Comparison of ENCODE assay signal across 1 cellular context in the genomic region with DNA sequence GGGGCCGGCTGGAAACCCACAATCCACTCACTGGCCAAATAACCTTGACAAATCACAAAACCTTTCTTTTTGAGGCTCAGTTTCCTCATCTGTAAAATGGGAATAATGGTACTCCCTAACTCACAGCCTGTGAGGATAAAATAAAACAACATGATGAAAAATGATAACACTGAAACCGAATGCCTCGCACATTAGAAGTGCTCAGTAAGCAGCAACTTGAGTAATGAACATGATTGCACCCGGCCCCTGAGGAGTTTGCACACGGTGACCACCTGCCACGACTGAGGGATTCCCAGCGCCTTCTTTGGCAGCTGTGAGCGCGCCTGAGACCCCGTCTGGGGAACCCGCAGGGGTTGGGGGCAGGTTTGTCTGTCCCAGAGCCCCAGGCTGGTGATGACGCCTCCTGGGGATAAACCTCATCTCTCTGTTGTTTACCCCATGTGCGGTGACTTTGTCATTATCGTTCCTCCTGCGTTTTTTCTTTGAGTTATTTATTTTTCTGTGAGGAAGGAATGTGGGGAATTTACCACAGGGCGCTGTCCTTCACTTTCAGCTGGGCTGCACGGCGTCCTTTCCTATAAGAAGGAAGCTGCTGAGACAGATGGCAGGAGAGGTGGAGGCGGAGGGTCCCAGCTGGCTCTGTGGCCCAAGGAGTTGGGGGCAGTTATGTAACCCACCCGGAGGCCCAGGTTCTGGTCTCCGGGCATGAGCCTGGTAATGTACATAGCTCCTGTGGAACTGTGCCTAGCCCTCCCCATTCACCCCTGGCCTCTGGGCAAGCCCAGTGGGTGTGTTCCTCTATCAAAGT.
A peak's percentile ranks its signal among the peaks of the same experiment; 100 is the strongest.
TF ChIP-seq lines count a peak whose summit lies in the region.

No MANE protein-coding gene starts in this region.

TF ChIP-seq in HepG2, 621 proteins besides CTCF, POLR2A, EP300 and RAD21 (continued from another document and continues in another):
- TF ChIP-seq, protein P1, sequence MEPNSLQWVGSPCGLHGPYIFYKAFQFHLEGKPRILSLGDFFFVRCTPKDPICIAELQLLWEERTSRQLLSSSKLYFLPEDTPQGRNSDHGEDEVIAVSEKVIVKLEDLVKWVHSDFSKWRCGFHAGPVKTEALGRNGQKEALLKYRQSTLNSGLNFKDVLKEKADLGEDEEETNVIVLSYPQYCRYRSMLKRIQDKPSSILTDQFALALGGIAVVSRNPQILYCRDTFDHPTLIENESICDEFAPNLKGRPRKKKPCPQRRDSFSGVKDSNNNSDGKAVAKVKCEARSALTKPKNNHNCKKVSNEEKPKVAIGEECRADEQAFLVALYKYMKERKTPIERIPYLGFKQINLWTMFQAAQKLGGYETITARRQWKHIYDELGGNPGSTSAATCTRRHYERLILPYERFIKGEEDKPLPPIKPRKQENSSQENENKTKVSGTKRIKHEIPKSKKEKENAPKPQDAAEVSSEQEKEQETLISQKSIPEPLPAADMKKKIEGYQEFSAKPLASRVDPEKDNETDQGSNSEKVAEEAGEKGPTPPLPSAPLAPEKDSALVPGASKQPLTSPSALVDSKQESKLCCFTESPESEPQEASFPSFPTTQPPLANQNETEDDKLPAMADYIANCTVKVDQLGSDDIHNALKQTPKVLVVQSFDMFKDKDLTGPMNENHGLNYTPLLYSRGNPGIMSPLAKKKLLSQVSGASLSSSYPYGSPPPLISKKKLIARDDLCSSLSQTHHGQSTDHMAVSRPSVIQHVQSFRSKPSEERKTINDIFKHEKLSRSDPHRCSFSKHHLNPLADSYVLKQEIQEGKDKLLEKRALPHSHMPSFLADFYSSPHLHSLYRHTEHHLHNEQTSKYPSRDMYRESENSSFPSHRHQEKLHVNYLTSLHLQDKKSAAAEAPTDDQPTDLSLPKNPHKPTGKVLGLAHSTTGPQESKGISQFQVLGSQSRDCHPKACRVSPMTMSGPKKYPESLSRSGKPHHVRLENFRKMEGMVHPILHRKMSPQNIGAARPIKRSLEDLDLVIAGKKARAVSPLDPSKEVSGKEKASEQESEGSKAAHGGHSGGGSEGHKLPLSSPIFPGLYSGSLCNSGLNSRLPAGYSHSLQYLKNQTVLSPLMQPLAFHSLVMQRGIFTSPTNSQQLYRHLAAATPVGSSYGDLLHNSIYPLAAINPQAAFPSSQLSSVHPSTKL (CRISPR knock-in tag; IDR thresholded peaks at IDR 0.05) = peak; percentile 61
- TF ChIP-seq, protein P2, sequence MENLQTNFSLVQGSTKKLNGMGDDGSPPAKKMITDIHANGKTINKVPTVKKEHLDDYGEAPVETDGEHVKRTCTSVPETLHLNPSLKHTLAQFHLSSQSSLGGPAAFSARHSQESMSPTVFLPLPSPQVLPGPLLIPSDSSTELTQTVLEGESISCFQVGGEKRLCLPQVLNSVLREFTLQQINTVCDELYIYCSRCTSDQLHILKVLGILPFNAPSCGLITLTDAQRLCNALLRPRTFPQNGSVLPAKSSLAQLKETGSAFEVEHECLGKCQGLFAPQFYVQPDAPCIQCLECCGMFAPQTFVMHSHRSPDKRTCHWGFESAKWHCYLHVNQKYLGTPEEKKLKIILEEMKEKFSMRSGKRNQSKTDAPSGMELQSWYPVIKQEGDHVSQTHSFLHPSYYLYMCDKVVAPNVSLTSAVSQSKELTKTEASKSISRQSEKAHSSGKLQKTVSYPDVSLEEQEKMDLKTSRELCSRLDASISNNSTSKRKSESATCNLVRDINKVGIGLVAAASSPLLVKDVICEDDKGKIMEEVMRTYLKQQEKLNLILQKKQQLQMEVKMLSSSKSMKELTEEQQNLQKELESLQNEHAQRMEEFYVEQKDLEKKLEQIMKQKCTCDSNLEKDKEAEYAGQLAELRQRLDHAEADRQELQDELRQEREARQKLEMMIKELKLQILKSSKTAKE (CRISPR knock-in tag; IDR thresholded peaks at IDR 0.05; ENCODE audit: borderline replicate concordance) = no peak
- TF ChIP-seq PPARG (CRISPR knock-in tag; conservative IDR thresholded peaks at IDR 0.05) = 0 out of 2 replicates have a peak, but pooled peaks have one; percentile 32
- TF ChIP-seq, protein P3, sequence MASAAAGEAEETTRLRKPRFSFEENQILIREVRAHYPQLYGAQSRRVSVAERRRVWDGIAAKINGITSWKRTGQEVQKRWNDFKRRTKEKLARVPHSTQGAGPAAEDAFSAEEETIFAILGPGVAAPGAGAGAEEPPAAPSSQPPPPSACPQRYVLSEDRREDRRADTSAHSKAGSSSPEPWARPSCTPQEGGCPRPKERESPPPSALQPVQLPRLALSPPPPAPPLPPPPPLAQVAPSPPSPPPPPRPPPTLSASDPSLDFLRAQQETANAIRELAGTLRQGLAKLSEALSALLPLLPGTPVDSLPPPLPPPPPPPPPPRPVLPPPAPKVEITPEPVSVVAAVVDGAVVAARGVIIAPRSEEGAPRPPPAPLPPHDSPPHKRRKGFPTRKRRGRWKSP (CRISPR knock-in tag; IDR thresholded peaks at IDR 0.05) = no peak
- no peak for TF ChIP-seq ZNF788 (CRISPR knock-in tag; IDR thresholded peaks at IDR 0.05; ENCODE audit: borderline replicate concordance)
- no peak for TF ChIP-seq ZNF180 (CRISPR knock-in tag; IDR thresholded peaks at IDR 0.05; ENCODE audit: borderline replicate concordance, low read depth)
- no peak for TF ChIP-seq ZFP62 (CRISPR knock-in tag; IDR thresholded peaks at IDR 0.05)
- TF ChIP-seq, protein P4, sequence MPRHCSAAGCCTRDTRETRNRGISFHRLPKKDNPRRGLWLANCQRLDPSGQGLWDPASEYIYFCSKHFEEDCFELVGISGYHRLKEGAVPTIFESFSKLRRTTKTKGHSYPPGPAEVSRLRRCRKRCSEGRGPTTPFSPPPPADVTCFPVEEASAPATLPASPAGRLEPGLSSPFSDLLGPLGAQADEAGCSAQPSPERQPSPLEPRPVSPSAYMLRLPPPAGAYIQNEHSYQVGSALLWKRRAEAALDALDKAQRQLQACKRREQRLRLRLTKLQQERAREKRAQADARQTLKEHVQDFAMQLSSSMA (CRISPR knock-in tag; IDR thresholded peaks at IDR 0.05) = no peak
- TF ChIP-seq ZNF224 (CRISPR knock-in tag; IDR thresholded peaks at IDR 0.05) = no peak
- TF ChIP-seq SOX13 (IDR thresholded peaks at IDR 0.05) = no peak
- TF ChIP-seq SOX13 (CRISPR knock-in tag; conservative IDR thresholded peaks at IDR 0.05 in 1 of 2, IDR thresholded peaks at IDR 0.05 in 1 of 2) = peak in 1 of 2 experiments; percentile 56; a peak in 1 of 4 replicates
- no peak for TF ChIP-seq ARHGAP35 (CRISPR knock-in tag; IDR thresholded peaks at IDR 0.05; ENCODE audit: borderline replicate concordance)
- TF ChIP-seq, protein P5, sequence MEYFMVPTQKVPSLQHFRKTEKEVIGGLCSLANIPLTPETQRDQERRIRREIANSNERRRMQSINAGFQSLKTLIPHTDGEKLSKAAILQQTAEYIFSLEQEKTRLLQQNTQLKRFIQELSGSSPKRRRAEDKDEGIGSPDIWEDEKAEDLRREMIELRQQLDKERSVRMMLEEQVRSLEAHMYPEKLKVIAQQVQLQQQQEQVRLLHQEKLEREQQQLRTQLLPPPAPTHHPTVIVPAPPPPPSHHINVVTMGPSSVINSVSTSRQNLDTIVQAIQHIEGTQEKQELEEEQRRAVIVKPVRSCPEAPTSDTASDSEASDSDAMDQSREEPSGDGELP (IDR thresholded peaks at IDR 0.05; ENCODE audit: borderline replicate concordance, low read depth) = peak; percentile 72; the same call in 1 of the 2 replicates
- no peak for TF ChIP-seq ZNF670 (CRISPR knock-in tag; IDR thresholded peaks at IDR 0.05; ENCODE audit: borderline replicate concordance)
- TF ChIP-seq ZNF572 (CRISPR knock-in tag; IDR thresholded peaks at IDR 0.05) = no peak
- TF ChIP-seq, protein P6, sequence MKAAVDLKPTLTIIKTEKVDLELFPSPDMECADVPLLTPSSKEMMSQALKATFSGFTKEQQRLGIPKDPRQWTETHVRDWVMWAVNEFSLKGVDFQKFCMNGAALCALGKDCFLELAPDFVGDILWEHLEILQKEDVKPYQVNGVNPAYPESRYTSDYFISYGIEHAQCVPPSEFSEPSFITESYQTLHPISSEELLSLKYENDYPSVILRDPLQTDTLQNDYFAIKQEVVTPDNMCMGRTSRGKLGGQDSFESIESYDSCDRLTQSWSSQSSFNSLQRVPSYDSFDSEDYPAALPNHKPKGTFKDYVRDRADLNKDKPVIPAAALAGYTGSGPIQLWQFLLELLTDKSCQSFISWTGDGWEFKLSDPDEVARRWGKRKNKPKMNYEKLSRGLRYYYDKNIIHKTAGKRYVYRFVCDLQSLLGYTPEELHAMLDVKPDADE (CRISPR knock-in tag; IDR thresholded peaks at IDR 0.05) = no peak
- no peak for TF ChIP-seq ZNF143 (CRISPR knock-in tag; IDR thresholded peaks at IDR 0.05)
- TF ChIP-seq, protein P7, sequence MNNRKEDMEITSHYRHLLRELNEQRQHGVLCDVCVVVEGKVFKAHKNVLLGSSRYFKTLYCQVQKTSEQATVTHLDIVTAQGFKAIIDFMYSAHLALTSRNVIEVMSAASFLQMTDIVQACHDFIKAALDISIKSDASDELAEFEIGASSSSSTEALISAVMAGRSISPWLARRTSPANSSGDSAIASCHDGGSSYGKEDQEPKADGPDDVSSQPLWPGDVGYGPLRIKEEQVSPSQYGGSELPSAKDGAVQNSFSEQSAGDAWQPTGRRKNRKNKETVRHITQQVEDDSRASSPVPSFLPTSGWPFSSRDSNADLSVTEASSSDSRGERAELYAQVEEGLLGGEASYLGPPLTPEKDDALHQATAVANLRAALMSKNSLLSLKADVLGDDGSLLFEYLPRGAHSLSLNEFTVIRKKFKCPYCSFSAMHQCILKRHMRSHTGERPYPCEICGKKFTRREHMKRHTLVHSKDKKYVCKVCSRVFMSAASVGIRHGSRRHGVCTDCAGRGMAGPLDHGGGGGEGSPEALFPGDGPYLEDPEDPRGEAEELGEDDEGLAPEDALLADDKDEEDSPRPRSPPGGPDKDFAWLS (CRISPR knock-in tag; IDR thresholded peaks at IDR 0.05; ENCODE audit: borderline replicate concordance) = no peak
- TF ChIP-seq RCOR2 (CRISPR knock-in tag; IDR thresholded peaks at IDR 0.05) = no peak
- TF ChIP-seq FOXP1 (IDR thresholded peaks at IDR 0.05) = peak; percentile 64; the same call in 1 of the 2 replicates
- peak; percentile 82 for TF ChIP-seq FOXP1 (CRISPR knock-in tag; IDR thresholded peaks at IDR 0.05)
- TF ChIP-seq, protein P8, sequence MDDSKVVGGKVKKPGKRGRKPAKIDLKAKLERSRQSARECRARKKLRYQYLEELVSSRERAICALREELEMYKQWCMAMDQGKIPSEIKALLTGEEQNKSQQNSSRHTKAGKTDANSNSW (CRISPR knock-in tag; IDR thresholded peaks at IDR 0.05; ENCODE audit: borderline replicate concordance) = no peak
- TF ChIP-seq, protein P9, sequence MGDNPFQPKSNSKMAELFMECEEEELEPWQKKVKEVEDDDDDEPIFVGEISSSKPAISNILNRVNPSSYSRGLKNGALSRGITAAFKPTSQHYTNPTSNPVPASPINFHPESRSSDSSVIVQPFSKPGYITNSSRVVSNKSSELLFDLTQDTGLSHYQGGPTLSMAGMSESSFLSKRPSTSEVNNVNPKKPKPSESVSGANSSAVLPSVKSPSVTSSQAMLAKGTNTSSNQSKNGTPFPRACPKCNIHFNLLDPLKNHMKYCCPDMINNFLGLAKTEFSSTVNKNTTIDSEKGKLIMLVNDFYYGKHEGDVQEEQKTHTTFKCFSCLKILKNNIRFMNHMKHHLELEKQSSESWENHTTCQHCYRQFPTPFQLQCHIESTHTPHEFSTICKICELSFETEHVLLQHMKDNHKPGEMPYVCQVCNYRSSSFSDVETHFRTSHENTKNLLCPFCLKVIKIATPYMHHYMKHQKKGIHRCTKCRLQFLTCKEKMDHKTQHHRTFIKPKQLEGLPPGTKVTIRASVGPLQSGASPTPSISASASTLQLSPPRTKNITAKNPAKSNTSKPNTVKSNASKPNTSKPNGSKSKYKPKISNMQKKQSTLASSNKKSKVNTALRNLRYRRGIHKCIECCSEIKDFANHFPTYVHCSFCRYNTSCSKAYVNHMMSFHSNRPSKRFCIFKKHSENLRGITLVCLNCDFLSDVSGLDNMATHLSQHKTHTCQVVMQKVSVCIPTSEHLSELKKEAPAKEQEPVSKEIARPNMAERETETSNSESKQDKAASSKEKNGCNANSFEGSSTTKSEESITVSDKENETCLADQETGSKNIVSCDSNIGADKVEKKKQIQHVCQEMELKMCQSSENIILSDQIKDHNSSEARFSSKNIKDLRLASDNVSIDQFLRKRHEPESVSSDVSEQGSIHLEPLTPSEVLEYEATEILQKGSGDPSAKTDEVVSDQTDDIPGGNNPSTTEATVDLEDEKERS (CRISPR knock-in tag; IDR thresholded peaks at IDR 0.05) = no peak
- TF ChIP-seq, protein P10, sequence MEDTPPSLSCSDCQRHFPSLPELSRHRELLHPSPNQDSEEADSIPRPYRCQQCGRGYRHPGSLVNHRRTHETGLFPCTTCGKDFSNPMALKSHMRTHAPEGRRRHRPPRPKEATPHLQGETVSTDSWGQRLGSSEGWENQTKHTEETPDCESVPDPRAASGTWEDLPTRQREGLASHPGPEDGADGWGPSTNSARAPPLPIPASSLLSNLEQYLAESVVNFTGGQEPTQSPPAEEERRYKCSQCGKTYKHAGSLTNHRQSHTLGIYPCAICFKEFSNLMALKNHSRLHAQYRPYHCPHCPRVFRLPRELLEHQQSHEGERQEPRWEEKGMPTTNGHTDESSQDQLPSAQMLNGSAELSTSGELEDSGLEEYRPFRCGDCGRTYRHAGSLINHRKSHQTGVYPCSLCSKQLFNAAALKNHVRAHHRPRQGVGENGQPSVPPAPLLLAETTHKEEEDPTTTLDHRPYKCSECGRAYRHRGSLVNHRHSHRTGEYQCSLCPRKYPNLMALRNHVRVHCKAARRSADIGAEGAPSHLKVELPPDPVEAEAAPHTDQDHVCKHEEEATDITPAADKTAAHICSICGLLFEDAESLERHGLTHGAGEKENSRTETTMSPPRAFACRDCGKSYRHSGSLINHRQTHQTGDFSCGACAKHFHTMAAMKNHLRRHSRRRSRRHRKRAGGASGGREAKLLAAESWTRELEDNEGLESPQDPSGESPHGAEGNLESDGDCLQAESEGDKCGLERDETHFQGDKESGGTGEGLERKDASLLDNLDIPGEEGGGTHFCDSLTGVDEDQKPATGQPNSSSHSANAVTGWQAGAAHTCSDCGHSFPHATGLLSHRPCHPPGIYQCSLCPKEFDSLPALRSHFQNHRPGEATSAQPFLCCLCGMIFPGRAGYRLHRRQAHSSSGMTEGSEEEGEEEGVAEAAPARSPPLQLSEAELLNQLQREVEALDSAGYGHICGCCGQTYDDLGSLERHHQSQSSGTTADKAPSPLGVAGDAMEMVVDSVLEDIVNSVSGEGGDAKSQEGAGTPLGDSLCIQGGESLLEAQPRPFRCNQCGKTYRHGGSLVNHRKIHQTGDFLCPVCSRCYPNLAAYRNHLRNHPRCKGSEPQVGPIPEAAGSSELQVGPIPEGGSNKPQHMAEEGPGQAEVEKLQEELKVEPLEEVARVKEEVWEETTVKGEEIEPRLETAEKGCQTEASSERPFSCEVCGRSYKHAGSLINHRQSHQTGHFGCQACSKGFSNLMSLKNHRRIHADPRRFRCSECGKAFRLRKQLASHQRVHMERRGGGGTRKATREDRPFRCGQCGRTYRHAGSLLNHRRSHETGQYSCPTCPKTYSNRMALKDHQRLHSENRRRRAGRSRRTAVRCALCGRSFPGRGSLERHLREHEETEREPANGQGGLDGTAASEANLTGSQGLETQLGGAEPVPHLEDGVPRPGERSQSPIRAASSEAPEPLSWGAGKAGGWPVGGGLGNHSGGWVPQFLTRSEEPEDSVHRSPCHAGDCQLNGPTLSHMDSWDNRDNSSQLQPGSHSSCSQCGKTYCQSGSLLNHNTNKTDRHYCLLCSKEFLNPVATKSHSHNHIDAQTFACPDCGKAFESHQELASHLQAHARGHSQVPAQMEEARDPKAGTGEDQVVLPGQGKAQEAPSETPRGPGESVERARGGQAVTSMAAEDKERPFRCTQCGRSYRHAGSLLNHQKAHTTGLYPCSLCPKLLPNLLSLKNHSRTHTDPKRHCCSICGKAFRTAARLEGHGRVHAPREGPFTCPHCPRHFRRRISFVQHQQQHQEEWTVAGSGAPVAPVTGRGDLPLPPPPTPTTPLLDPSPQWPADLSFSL (CRISPR knock-in tag; IDR thresholded peaks at IDR 0.05) = no peak
- TF ChIP-seq ZNF33A (CRISPR knock-in tag; IDR thresholded peaks at IDR 0.05; ENCODE audit: borderline replicate concordance) = no peak
- no peak for TF ChIP-seq KDM3A (CRISPR knock-in tag; IDR thresholded peaks at IDR 0.05; ENCODE audit: low read depth)
- TF ChIP-seq TGIF2 (CRISPR knock-in tag; IDR thresholded peaks at IDR 0.05) = 0 out of 2 replicates have a peak, but pooled peaks have one; percentile 28
- no peak for TF ChIP-seq SPEN (CRISPR knock-in tag; IDR thresholded peaks at IDR 0.05; ENCODE audit: low read depth)
- TF ChIP-seq ZBTB38 (CRISPR knock-in tag; IDR thresholded peaks at IDR 0.05) = no peak
- TF ChIP-seq FOXK2 (IDR thresholded peaks at IDR 0.05) = peak; percentile 51; the same call in 1 of the 2 replicates
